ENCODE assay signal across 1 cellular context in genomic region chr20:41693136-41693979, GRCh38.
A peak's percentile ranks its signal among the peaks of the same experiment; 100 is the strongest.
TF ChIP-seq lines count a peak whose summit lies in the region.

No MANE protein-coding gene starts in this region.

TF ChIP-seq in HepG2, 621 proteins besides CTCF, POLR2A, EP300 and RAD21 (continued from another document and continues in another):
- TF ChIP-seq ZHX1 (CRISPR knock-in tag; IDR thresholded peaks at IDR 0.05; ENCODE audit: low read depth) (peak; percentile 77; the same call in 1 of the 2 replicates), ZBTB33 (CRISPR knock-in tag; IDR thresholded peaks at IDR 0.05) (peak; percentile 84), TEAD2 (CRISPR knock-in tag; IDR thresholded peaks at IDR 0.05) (no peak), AKAP8 (CRISPR knock-in tag; IDR thresholded peaks at IDR 0.05) (no peak; the same call in 1 of the 2 replicates), REXO4 (CRISPR knock-in tag; IDR thresholded peaks at IDR 0.05; ENCODE audit: borderline replicate concordance) (no peak), LCORL (IDR thresholded peaks at IDR 0.05) (peak; percentile 75), LCORL (CRISPR knock-in tag; IDR thresholded peaks at IDR 0.05) (peak; percentile 79), ZBTB42 (CRISPR knock-in tag; IDR thresholded peaks at IDR 0.05) (peak; percentile 65; the same call in 1 of the 2 replicates), RFXANK (CRISPR knock-in tag; IDR thresholded peaks at IDR 0.05) (no peak; the same call in 1 of the 2 replicates), TFE3 (CRISPR knock-in tag; IDR thresholded peaks at IDR 0.05) (peak; percentile 58; the same call in 1 of the 2 replicates), CBX2 (IDR thresholded peaks at IDR 0.05; ENCODE audit: low read depth, low read length) (peak; percentile 96; the same call in 1 of the 2 replicates), CBX2 (CRISPR knock-in tag; IDR thresholded peaks at IDR 0.05; ENCODE audit: low read depth) (no peak), TRIM22 (IDR thresholded peaks at IDR 0.05) (no peak), FOSL1 (CRISPR knock-in tag; IDR thresholded peaks at IDR 0.05; ENCODE audit: borderline replicate concordance) (no peak), PAF1 (CRISPR knock-in tag; IDR thresholded peaks at IDR 0.05) (no peak), FOXJ3 (CRISPR knock-in tag; IDR thresholded peaks at IDR 0.05; ENCODE audit: borderline replicate concordance) (peak; percentile 88; the same call in 1 of the 2 replicates), YY1 (IDR thresholded peaks at IDR 0.05; ENCODE audit: insufficient read depth, insufficient replicate concordance, low read depth, low read length) (peak; percentile 100), THRA (CRISPR knock-in tag; IDR thresholded peaks at IDR 0.05; ENCODE audit: borderline replicate concordance) (peak; percentile 87; the same call in 1 of the 2 replicates), ASH2L (IDR thresholded peaks at IDR 0.05; ENCODE audit: insufficient read length, low read depth, low read length) (peak; percentile 100), ZSCAN12 (CRISPR knock-in tag; IDR thresholded peaks at IDR 0.05) (no peak; the same call in 1 of the 2 replicates), RXRB (CRISPR knock-in tag; IDR thresholded peaks at IDR 0.05; ENCODE audit: borderline replicate concordance) (peak; percentile 89), UBTF (CRISPR knock-in tag; IDR thresholded peaks at IDR 0.05) (peak; percentile 81), ZBTB7B (CRISPR knock-in tag; IDR thresholded peaks at IDR 0.05) (peak; percentile 88), FOXC1 (CRISPR knock-in tag; IDR thresholded peaks at IDR 0.05; ENCODE audit: borderline replicate concordance) (no peak), ZIK1 (CRISPR knock-in tag; IDR thresholded peaks at IDR 0.05; ENCODE audit: borderline replicate concordance, low read depth) (peak; percentile 65; the same call in 1 of the 2 replicates), ATF7-NPFF (CRISPR knock-in tag; IDR thresholded peaks at IDR 0.05; ENCODE audit: low read depth) (no peak), ZNF564 (CRISPR knock-in tag; IDR thresholded peaks at IDR 0.05) (peak; percentile 93), THYN1 (CRISPR knock-in tag; IDR thresholded peaks at IDR 0.05; ENCODE audit: borderline replicate concordance, low read depth) (no peak), POLR2AphosphoS2 (IDR thresholded peaks at IDR 0.05; ENCODE audit: low read depth, low read length) (no peak), CEBPG (CRISPR knock-in tag; IDR thresholded peaks at IDR 0.05) (peak; percentile 65), MTA1 (CRISPR knock-in tag; IDR thresholded peaks at IDR 0.05; ENCODE audit: borderline replicate concordance) (peak; percentile 69; the same call in 1 of the 2 replicates), ZSCAN31 (CRISPR knock-in tag; IDR thresholded peaks at IDR 0.05; ENCODE audit: low read depth) (0 out of 2 replicates have a peak, but pooled peaks have one; percentile 22), BCLAF1 (IDR thresholded peaks at IDR 0.05) (no peak), ZBTB4 (CRISPR knock-in tag; IDR thresholded peaks at IDR 0.05; ENCODE audit: borderline replicate concordance) (peak; percentile 86), NR2F1 (CRISPR knock-in tag; IDR thresholded peaks at IDR 0.05) (peak in 1 of 2 experiments; percentile 60; a peak in 2 of 4 replicates), TBL1XR1 (IDR thresholded peaks at IDR 0.05; ENCODE audit: borderline replicate concordance, low read length, partially characterized antibody) (peak; percentile 86), DRAP1 (CRISPR knock-in tag; IDR thresholded peaks at IDR 0.05) (peak; percentile 77; the same call in 1 of the 2 replicates), CSRNP1 (CRISPR knock-in tag; IDR thresholded peaks at IDR 0.05) (peak; percentile 62; the same call in 1 of the 2 replicates)
